ENCODE assay signal across 1 cellular context in genomic region chrX:115029869-115030564, GRCh38.
TF ChIP-seq lines count a peak whose summit lies in the region.

No MANE protein-coding gene starts in this region.

TF ChIP-seq in HepG2, 621 proteins besides CTCF, POLR2A, EP300 and RAD21:
- TF ChIP-seq ZNF180 (CRISPR knock-in tag; IDR thresholded peaks at IDR 0.05; ENCODE audit: borderline replicate concordance, low read depth) (no peak), MXD4 (CRISPR knock-in tag; IDR thresholded peaks at IDR 0.05) (no peak), FUBP1 (CRISPR knock-in tag; IDR thresholded peaks at IDR 0.05; ENCODE audit: borderline replicate concordance) (no peak), BRCA1 (CRISPR knock-in tag; IDR thresholded peaks at IDR 0.05) (no peak), SATB2 (CRISPR knock-in tag; IDR thresholded peaks at IDR 0.05) (no peak), PRPF4 (IDR thresholded peaks at IDR 0.05; ENCODE audit: low read depth, low read length, poor library complexity, severe bottlenecking) (no peak), ETV6 (CRISPR knock-in tag; conservative IDR thresholded peaks at IDR 0.05) (no peak), NAIF1 (CRISPR knock-in tag; IDR thresholded peaks at IDR 0.05; ENCODE audit: borderline replicate concordance) (no peak), BCL6 (CRISPR knock-in tag; IDR thresholded peaks at IDR 0.05) (no peak), ZNF333 (CRISPR knock-in tag; IDR thresholded peaks at IDR 0.05; ENCODE audit: borderline replicate concordance) (no peak), ZBTB20 (CRISPR knock-in tag; IDR thresholded peaks at IDR 0.05; ENCODE audit: borderline replicate concordance, low read depth) (no peak), HNRNPK (IDR thresholded peaks at IDR 0.05; ENCODE audit: low read depth, low read length, poor library complexity, severe bottlenecking) (no peak), CEBPB (IDR thresholded peaks at IDR 0.05; ENCODE audit: borderline replicate concordance, low read depth, low read length) (no peak)
- TF ChIP-seq, protein P1, sequence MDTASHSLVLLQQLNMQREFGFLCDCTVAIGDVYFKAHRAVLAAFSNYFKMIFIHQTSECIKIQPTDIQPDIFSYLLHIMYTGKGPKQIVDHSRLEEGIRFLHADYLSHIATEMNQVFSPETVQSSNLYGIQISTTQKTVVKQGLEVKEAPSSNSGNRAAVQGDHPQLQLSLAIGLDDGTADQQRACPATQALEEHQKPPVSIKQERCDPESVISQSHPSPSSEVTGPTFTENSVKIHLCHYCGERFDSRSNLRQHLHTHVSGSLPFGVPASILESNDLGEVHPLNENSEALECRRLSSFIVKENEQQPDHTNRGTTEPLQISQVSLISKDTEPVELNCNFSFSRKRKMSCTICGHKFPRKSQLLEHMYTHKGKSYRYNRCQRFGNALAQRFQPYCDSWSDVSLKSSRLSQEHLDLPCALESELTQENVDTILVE (CRISPR knock-in tag; IDR thresholded peaks at IDR 0.05), result no peak
- TF ChIP-seq, protein P2, sequence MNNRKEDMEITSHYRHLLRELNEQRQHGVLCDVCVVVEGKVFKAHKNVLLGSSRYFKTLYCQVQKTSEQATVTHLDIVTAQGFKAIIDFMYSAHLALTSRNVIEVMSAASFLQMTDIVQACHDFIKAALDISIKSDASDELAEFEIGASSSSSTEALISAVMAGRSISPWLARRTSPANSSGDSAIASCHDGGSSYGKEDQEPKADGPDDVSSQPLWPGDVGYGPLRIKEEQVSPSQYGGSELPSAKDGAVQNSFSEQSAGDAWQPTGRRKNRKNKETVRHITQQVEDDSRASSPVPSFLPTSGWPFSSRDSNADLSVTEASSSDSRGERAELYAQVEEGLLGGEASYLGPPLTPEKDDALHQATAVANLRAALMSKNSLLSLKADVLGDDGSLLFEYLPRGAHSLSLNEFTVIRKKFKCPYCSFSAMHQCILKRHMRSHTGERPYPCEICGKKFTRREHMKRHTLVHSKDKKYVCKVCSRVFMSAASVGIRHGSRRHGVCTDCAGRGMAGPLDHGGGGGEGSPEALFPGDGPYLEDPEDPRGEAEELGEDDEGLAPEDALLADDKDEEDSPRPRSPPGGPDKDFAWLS (CRISPR knock-in tag; IDR thresholded peaks at IDR 0.05; ENCODE audit: borderline replicate concordance), result no peak
